9 cellular contexts compared by ENCODE assay signal in genomic region chr2:26001743-26002341, GRCh38. TPM values are rescaled to one million over a fixed set of nuclear protein-coding genes. Genes with fewer than 3 reads are reported as not detected.
DNase-seq lines count a peak whose midpoint lies in the region; ATAC-seq and TF ChIP-seq lines count a peak whose summit lies in the region.
"Had no signal": no experiment of that assay in that cellular context is flagged by ENCODE, and none has a peak within 500 bp of the region (broad histone marks: within the 10 kb centered on the region; RNA-seq: fewer than 3 reads in every experiment).

No MANE protein-coding gene starts in this region.

- no peaks in the 10 kb centered on the region for H3K27me3 ChIP-seq in brain microvascular endothelial cell (replicated peaks)

- no peaks in the 10 kb centered on the region for H3K36me3 ChIP-seq in brain microvascular endothelial cell (replicated peaks)
- H3K36me3 ChIP-seq: WERI-Rb-1 had no signal

- no peak for ATAC-seq in HG03045 (IDR thresholded peaks at IDR 0.05; ENCODE audit: unreplicated experiment)

- no peak overlapping the region for H3K27ac ChIP-seq in brain microvascular endothelial cell
- H3K27ac ChIP-seq: WERI-Rb-1 had no signal

- in situ Hi-C loops in brain microvascular endothelial cell (cut with HindIII; ENCODE audit: low pct_ligation_motif_present, low sequenced_read_pairs), result no loop called here

- H3K4me3 ChIP-seq in brain microvascular endothelial cell (ENCODE audit: low read depth, low read length), result no peak overlapping the region

- intact Hi-C loops in posterior vena cava (cut with DNase I), result no loop called here

- peak; percentile 89 for DNase-seq in COR-L47 (lab: John Stamatoyannopoulos, UW)
- DNase-seq in RPMI7951 (ENCODE audit: low read depth), result peak; percentile 38
- DNase-seq in fibroblast of the conjunctiva (ENCODE audit: low read depth), result peak; percentile 34
- peak; percentile 85 for DNase-seq in posterior vena cava (ENCODE audit: low spot score)
- DNase-seq in activated naive CD4-positive, alpha-beta T cell treated with Interleukin-2 at 50 U/mL for 16 hours, result no peak
- no peak for DNase-seq in HUDEP-2 (lab: John Stamatoyannopoulos, UW; ENCODE audit: unreplicated experiment in 76 of 76)
- no peak for DNase-seq in brain microvascular endothelial cell
- DNase-seq: WERI-Rb-1 had no signal

- TF ChIP-seq CTCF in brain microvascular endothelial cell (IDR thresholded peaks at IDR 0.05; ENCODE audit: low read depth, low read length, missing control alignments), result no peak

RNA-seq across cellular contexts. Expression of gene KIF3C, which starts 19.5 kb away (rescaled TPM):
- total RNA-seq in RPMI7951 (2014; rRNA removed; shearing (Covaris generic)), result 10.5 and 25.8 TPM in 2 replicates
- total RNA-seq in posterior vena cava, result 10 to 100 TPM in 1 of 2 donors, 1 to 10 TPM in 1; 3.9 to 10.9 TPM

RNA-seq across cellular contexts. Expression of gene RAB10, which starts 32.0 kb away (rescaled TPM):
- total RNA-seq in RPMI7951 (2014; rRNA removed; shearing (Covaris generic)), result 120 and 138 TPM in 2 replicates
- total RNA-seq in posterior vena cava, result 10 to 100 TPM; 86.1 to 94.6 TPM

Comparison
In these comparisons a context has a peak if more than half of its experiments do, and no peak if none do; other contexts are left out.
1. DNase-seq: peak in COR-L47 (single experiment), RPMI7951 (single experiment), fibroblast of the conjunctiva (single experiment) and posterior vena cava (single experiment); none in activated naive CD4-positive, alpha-beta T cell treated with Interleukin-2 at 50 U/mL for 16 hours (single experiment), HUDEP-2 (0 of 76) and brain microvascular endothelial cell (single experiment).